ENCODE assay signal across 23 cellular contexts in genomic region chr12:2152134-2152533, GRCh38.
DNase-seq lines count a peak whose midpoint lies in the region; ATAC-seq and TF ChIP-seq lines count a peak whose summit lies in the region.
"Had no signal": no experiment of that assay in that cellular context is flagged by ENCODE, and none has a peak within 500 bp of the region (broad histone marks: within the 10 kb centered on the region; RNA-seq: fewer than 3 reads in every experiment).

No MANE protein-coding gene starts in this region.

- no peak overlapping the region for H2BK120ac ChIP-seq in mesenchymal stem cell (ENCODE audit: low read depth, low read length)

- TF ChIP-seq CTCF in psoas muscle (IDR thresholded peaks at IDR 0.05) (no peak), glutamatergic neuron (IDR thresholded peaks at IDR 0.05; ENCODE audit: partially characterized antibody, unreplicated experiment) (no peak)

- H3K4me2 ChIP-seq in mesenchymal stem cell (ENCODE audit: low read length, poor library complexity, severe bottlenecking) = no peak overlapping the region

- H3K14ac ChIP-seq in mesenchymal stem cell (ENCODE audit: low read length in 2 of 2) = no peak overlapping the region

- H3K4me3 Mint-ChIP-seq in glutamatergic neuron (ENCODE audit: unreplicated experiment) = no peak overlapping the region
- H3K4me3 Mint-ChIP-seq: activated T-cell treated with anti-CD3 and anti-CD28 coated beads, Interleukin-2, amount 50 U/mL, for 4 hours; T-cell had no signal

- no peak overlapping the region for H3K9ac ChIP-seq in mesenchymal stem cell (ENCODE audit: low read length)

- H3K4me1 Mint-ChIP-seq in glutamatergic neuron (ENCODE audit: low read depth, unreplicated experiment) = peaks cover 7% of the 10 kb centered on the region
- H3K4me1 Mint-ChIP-seq: T-cell had no signal

- no peak overlapping the region for H3K27ac Mint-ChIP-seq in activated naive CD4-positive, alpha-beta T cell treated with anti-CD3 and anti-CD28 coated beads, Interleukin-2, amount 50 U/mL, for 72 hours
- H3K27ac Mint-ChIP-seq in glutamatergic neuron (ENCODE audit: unreplicated experiment) = no peak overlapping the region
- H3K27ac Mint-ChIP-seq: T-cell had no signal

- no peaks in the 10 kb centered on the region for H3K27me3 ChIP-seq in mesenchymal stem cell (ENCODE audit: control insufficient read depth in 1 of 2, insufficient read depth in 1 of 2, low read length in 2 of 2)
- H3K27me3 ChIP-seq in psoas muscle (ENCODE audit: insufficient read depth in 3 of 3, low read length in 2 of 3) = no peaks in the 10 kb centered on the region
- H3K27me3 ChIP-seq: suprapubic skin had no signal

- no peak overlapping the region for H3K4me3 ChIP-seq in mesenchymal stem cell (ENCODE audit: insufficient read depth in 1 of 2, low read depth in 1 of 2, low read length in 2 of 2)
- no peak overlapping the region for H3K4me3 ChIP-seq in psoas muscle
- H3K4me3 ChIP-seq: HAP-1, suprapubic skin had no signal

- H3K36me3 Mint-ChIP-seq in activated naive CD4-positive, alpha-beta T cell treated with anti-CD3 and anti-CD28 coated beads, Interleukin-2, amount 50 U/mL, for 72 hours = no peaks in the 10 kb centered on the region
- H3K36me3 Mint-ChIP-seq in glutamatergic neuron (ENCODE audit: unreplicated experiment) = peaks cover 11% of the 10 kb centered on the region
- H3K36me3 Mint-ChIP-seq: T-cell had no signal

- 93% methylated on average over 2 of the region's 5 CpGs for WGBS in mesenchymal stem cell
- 90 to 93% (median 93%) methylated on average over 5 of the region's 5 CpGs for WGBS in psoas muscle, 3 donors

- H3K36me3 ChIP-seq in mesenchymal stem cell (ENCODE audit: control insufficient read depth in 1 of 2, insufficient read depth in 2 of 2, low read depth in 1 of 2, low read length in 2 of 2) = no peaks in the 10 kb centered on the region
- no peaks in the 10 kb centered on the region for H3K36me3 ChIP-seq in psoas muscle (ENCODE audit: insufficient read depth in 1 of 2, low read depth in 1 of 2)
- H3K36me3 ChIP-seq: HAP-1, suprapubic skin had no signal

- intact Hi-C loops in psoas muscle (cut with DNase I) = no loop called here

- H3K4ac ChIP-seq in mesenchymal stem cell (ENCODE audit: low read depth in 1 of 2, low read length in 2 of 2) = no peak overlapping the region

- peak; percentile 54 to 70 for ATAC-seq in activated naive CD4-positive, alpha-beta T cell treated with anti-CD3 and anti-CD28 coated beads, Interleukin-2, amount 50 U/mL, for 72 hours
- peak; percentile 61 for ATAC-seq in GM21447 (IDR thresholded peaks at IDR 0.05; ENCODE audit: unreplicated experiment)
- ATAC-seq in psoas muscle = no peak
- ATAC-seq: HepG2 had no signal

- no peak overlapping the region for H3K27ac ChIP-seq in mesenchymal stem cell (ENCODE audit: low read length, poor library complexity, severe bottlenecking)
- no peak overlapping the region for H3K27ac ChIP-seq in psoas muscle
- H3K27ac ChIP-seq: suprapubic skin had no signal

- H4K8ac ChIP-seq in mesenchymal stem cell (ENCODE audit: low read length) = no peak overlapping the region

- no peak overlapping the region for H2BK5ac ChIP-seq in mesenchymal stem cell (ENCODE audit: low read depth, low read length, poor library complexity, severe bottlenecking)

- no peaks in the 10 kb centered on the region for H3K79me1 ChIP-seq in mesenchymal stem cell (replicated peaks; ENCODE audit: low read length, poor library complexity, severe bottlenecking)

- H3K27me3 Mint-ChIP-seq in glutamatergic neuron (ENCODE audit: unreplicated experiment) = peaks cover 3% of the 10 kb centered on the region

- H3K23ac ChIP-seq in mesenchymal stem cell (ENCODE audit: low read length in 2 of 2) = peak overlapping the region in 1 of 2 experiments; percentile 68

- no peak overlapping the region for H2AFZ ChIP-seq in mesenchymal stem cell (ENCODE audit: low read depth, low read length)

- peaks cover 4% of the 10 kb centered on the region for H3K4me1 ChIP-seq in mesenchymal stem cell (ENCODE audit: control insufficient read depth, insufficient read depth, low read depth, low read length)
- H3K4me1 ChIP-seq in psoas muscle = peaks cover 2% of the 10 kb centered on the region
- H3K4me1 ChIP-seq: HAP-1 had no signal

- no peaks in the 10 kb centered on the region for H3K9me3 ChIP-seq in mesenchymal stem cell (ENCODE audit: control insufficient read depth, low read length)
- H3K9me3 ChIP-seq in psoas muscle = no peaks in the 10 kb centered on the region
- H3K9me3 ChIP-seq: HAP-1, suprapubic skin had no signal

- H3K18ac ChIP-seq in mesenchymal stem cell (ENCODE audit: low read depth in 1 of 2, low read length in 2 of 2) = no peak overlapping the region

- no peak overlapping the region for H2AK5ac ChIP-seq in mesenchymal stem cell (ENCODE audit: low read length, severe bottlenecking)

- H2BK12ac ChIP-seq in mesenchymal stem cell (ENCODE audit: low read length in 2 of 2) = peak overlapping the region; percentile 3 to 70

- peak overlapping the region; percentile 35 for H2BK15ac ChIP-seq in mesenchymal stem cell (ENCODE audit: low read depth, poor library complexity, severe bottlenecking)

- no peaks in the 10 kb centered on the region for H3K9me3 Mint-ChIP-seq in activated naive CD4-positive, alpha-beta T cell treated with anti-CD3 and anti-CD28 coated beads, Interleukin-2, amount 50 U/mL, for 72 hours
- no peaks in the 10 kb centered on the region for H3K9me3 Mint-ChIP-seq in glutamatergic neuron (ENCODE audit: unreplicated experiment)
- H3K9me3 Mint-ChIP-seq: activated T-cell treated with anti-CD3 and anti-CD28 coated beads, Interleukin-2, amount 50 U/mL, for 4 hours; T-cell had no signal

- DNase-seq in activated naive CD4-positive, alpha-beta T cell treated with anti-CD3 and anti-CD28 coated beads, Interleukin-2, amount 50 U/mL, for 72 hours (ENCODE audit: low spot score in 2 of 2) = no peak
- no peak for DNase-seq in activated naive CD4-positive, alpha-beta T cell (lab: John Stamatoyannopoulos, UW)
- DNase-seq in RKO (ENCODE audit: low spot score) (peak; percentile 6), mesenchymal stem cell (no peak), NCI-H226 (no peak), psoas muscle (no peak), glutamatergic neuron (no peak)
- DNase-seq: activated CD4-positive, alpha-beta T cell treated with anti-CD3 and anti-CD28 coated beads, Interleukin-2, amount 50 U/mL, for 1 hour; activated naive CD4-positive, alpha-beta T cell treated with anti-CD3 and anti-CD28 coated beads, Interleukin-2, amount 50 U/mL, for 16 hours; activated T-cell treated with anti-CD3 and anti-CD28 coated beads, Interleukin-2, amount 50 U/mL, for 4 hours; C1 segment of cervical spinal cord; effector CD4-positive, alpha-beta T cell; EL; erythroblast; foreskin melanocyte; NCI-H524 treated with DMSO at 0.1 percent for 48 hours; retina; stimulated activated CD4-positive, alpha-beta T cell treated with anti-CD3 and anti-CD28 coated beads, Interleukin-12 subunit alpha, Interleukin-12 subunit beta, amount 100 ng/mL, for 4 hours; T-cell had no signal

- H4K91ac ChIP-seq in mesenchymal stem cell (ENCODE audit: low read length) = no peak overlapping the region

Comparison
In these comparisons a context has a peak if more than half of its experiments do, and no peak if none do; other contexts are left out.
1. ATAC-seq: peak in activated naive CD4-positive, alpha-beta T cell treated with anti-CD3 and anti-CD28 coated beads, Interleukin-2, amount 50 U/mL, for 72 hours (2 of 2) and GM21447 (single experiment); none in psoas muscle (0 of 4).